Comparison of ENCODE assay signal across 9 cellular contexts in genomic region chr5:89117131-89117644, GRCh38.
DNase-seq lines count a peak whose midpoint lies in the region; ATAC-seq, FAIRE-seq and TF ChIP-seq lines count a peak whose summit lies in the region.
"Had no signal": no experiment of that assay in that cellular context is flagged by ENCODE, and none has a peak within 500 bp of the region (broad histone marks: within the 10 kb centered on the region; RNA-seq: fewer than 3 reads in every experiment).

No MANE protein-coding gene starts in this region.

- peak overlapping the region; percentile 17; the same call in 1 of the 2 replicates for H3K4me2 ChIP-seq in OCI-LY3 (ENCODE audit: low read length)

- TF ChIP-seq EP300 in suprapubic skin (IDR thresholded peaks at IDR 0.05), result no peak

- H3K9me3 ChIP-seq in OCI-LY3 (ENCODE audit: insufficient read depth, low read length) (no peaks in the 10 kb centered on the region), suprapubic skin (no peaks in the 10 kb centered on the region)

- WGBS in suprapubic skin, result 72% methylated on average over 1 of the region's 1 CpG

- H3K79me2 ChIP-seq in OCI-LY3 (ENCODE audit: low read length), result no peaks in the 10 kb centered on the region

- peaks cover 7% of the 10 kb centered on the region for H3K4me1 ChIP-seq in OCI-LY3 (ENCODE audit: low read length)
- H3K4me1 ChIP-seq in suprapubic skin, result no peaks in the 10 kb centered on the region

- peak; percentile 95 for FAIRE-seq in GM19239 (lab: Jason Lieb, UNC)

- no peak for TF ChIP-seq POLR2A in suprapubic skin (IDR thresholded peaks at IDR 0.05)

- no peak overlapping the region for H2AFZ ChIP-seq in OCI-LY3 (ENCODE audit: low read depth, low read length)

- DNase-seq in GM19239 (ENCODE audit: insufficient read length, low spot score), result peak; percentile 26
- DNase-seq in renal cortical epithelial cell (ENCODE audit: low read depth), result peak; percentile 85
- DNase-seq in NCI-H82 (lab: John Stamatoyannopoulos, UW), result no peak
- DNase-seq in AML-193 (lab: John Stamatoyannopoulos, UW), result no peak
- no peak for DNase-seq in suprapubic skin (ENCODE audit: low spot score in 2 of 2)
- DNase-seq: activated CD4-positive, alpha-beta memory T cell treated with anti-CD3 and anti-CD28 coated beads for 36 hours; NCI-H2029 treated with DMSO at 0.1 percent for 48 hours had no signal

- H3K9ac ChIP-seq in OCI-LY3 (ENCODE audit: low read length), result no peak overlapping the region

- no peak for TF ChIP-seq CTCF in OCI-LY3 (IDR thresholded peaks at IDR 0.05; ENCODE audit: low read depth, low read length)
- TF ChIP-seq CTCF in suprapubic skin (IDR thresholded peaks at IDR 0.05), result no peak

- H3K36me3 ChIP-seq in OCI-LY3 (replicated peaks; ENCODE audit: low read depth, low read length) (no peaks in the 10 kb centered on the region), suprapubic skin (no peaks in the 10 kb centered on the region)

- H3K27ac ChIP-seq in OCI-LY3 (ENCODE audit: low read length) (no peak overlapping the region), suprapubic skin (no peak overlapping the region)

- H3K4me3 ChIP-seq in OCI-LY3 (ENCODE audit: low read length) (no peak overlapping the region), suprapubic skin (no peak overlapping the region)

- ATAC-seq in HG02884 (IDR thresholded peaks at IDR 0.05; ENCODE audit: unreplicated experiment), result peak; percentile 86

- H3K27me3 ChIP-seq in OCI-LY3 (ENCODE audit: low read depth, low read length) (no peaks in the 10 kb centered on the region), suprapubic skin (no peaks in the 10 kb centered on the region)

- H4K20me1 ChIP-seq in OCI-LY3 (ENCODE audit: insufficient read depth, low read length), result no peaks in the 10 kb centered on the region

Comparison
In these comparisons a context has a peak if more than half of its experiments do, and no peak if none do; other contexts are left out.
1. DNase-seq: peak in GM19239 (single experiment) and renal cortical epithelial cell (single experiment); none in NCI-H82 (single experiment), AML-193 (0 of 2) and suprapubic skin (0 of 2).